11 cellular contexts compared by ENCODE assay signal in genomic region chr2:33366473-33366872, GRCh38.
A peak's percentile ranks its signal among the peaks of the same experiment; 100 is the strongest.
DNase-seq lines count a peak whose midpoint lies in the region; ATAC-seq and TF ChIP-seq lines count a peak whose summit lies in the region.
"Had no signal": no experiment of that assay in that cellular context is flagged by ENCODE, and none has a peak within 500 bp of the region (broad histone marks: within the 10 kb centered on the region; RNA-seq: fewer than 3 reads in every experiment).

No MANE protein-coding gene starts in this region.

- H3K9me3 ChIP-seq in muscle layer of duodenum (ENCODE audit: control insufficient read depth in 1 of 2, low read length in 2 of 2) (no peaks in the 10 kb centered on the region), PC-9 (ENCODE audit: insufficient read depth, low read depth) (no peaks in the 10 kb centered on the region; the same call in 1 of the 2 replicates)
- H3K9me3 ChIP-seq: A549 had no signal

- no peaks in the 10 kb centered on the region for H3K9me3 Mint-ChIP-seq in MCF 10A (ENCODE audit: unreplicated experiment)
- no peaks in the 10 kb centered on the region for H3K9me3 Mint-ChIP-seq in stimulated activated naive B cell treated with anti-CD40 and anti-IgM and Interleukin-4, amounts not matched to agents 10 μg/mL and 1 μg/mL and 100 μg/mL, for 72 hours

- H3K4me1 ChIP-seq in muscle layer of duodenum (ENCODE audit: control insufficient read depth in 1 of 2, insufficient read depth in 2 of 2, low read length in 2 of 2) (peaks cover 0 to 5% of the 10 kb centered on the region in 2 donors), PC-9 (replicated peaks; ENCODE audit: insufficient read depth) (no peaks in the 10 kb centered on the region)

- no peak overlapping the region for H3K27ac Mint-ChIP-seq in MCF 10A (ENCODE audit: low read depth, unreplicated experiment)
- H3K27ac Mint-ChIP-seq in stimulated activated naive B cell treated with anti-CD40 and anti-IgM and Interleukin-4, amounts not matched to agents 10 μg/mL and 1 μg/mL and 100 μg/mL, for 72 hours: no peak overlapping the region
- H3K27ac Mint-ChIP-seq: activated T-helper 1 cell treated with anti-CD3 and anti-CD28 coated beads, Interleukin-12 subunit alpha, Interleukin-12 subunit beta, Interleukin-2, Interleukin-4 antibody, amounts not matched to agents 30 ng/mL and 10 ng/mL and 1 ng/mL, durations not matched to agents 14 hours and 24 hours and 36 hours had no signal

- H3K79me2 ChIP-seq in PC-9 (ENCODE audit: low read depth): no peaks in the 10 kb centered on the region

- no peak overlapping the region for H2AFZ ChIP-seq in PC-9

- in situ Hi-C loops in T47D (cut with HindIII; ENCODE audit: low pct_unique_long_range_greater_than_20kb, low sequenced_read_pairs): no loop called here

- no peak overlapping the region for H3K4me2 ChIP-seq in PC-9
- H3K4me2 ChIP-seq: A549 had no signal

- H3K4me3 Mint-ChIP-seq in MCF 10A (ENCODE audit: unreplicated experiment): no peak overlapping the region
- H3K4me3 Mint-ChIP-seq in stimulated activated naive B cell treated with anti-CD40 and anti-IgM and Interleukin-4, amounts not matched to agents 10 μg/mL and 1 μg/mL and 100 μg/mL, for 72 hours: no peak overlapping the region
- H3K4me3 Mint-ChIP-seq: activated T-helper 1 cell treated with anti-CD3 and anti-CD28 coated beads, Interleukin-12 subunit alpha, Interleukin-12 subunit beta, Interleukin-2, Interleukin-4 antibody, amounts not matched to agents 30 ng/mL and 10 ng/mL and 1 ng/mL, durations not matched to agents 14 hours and 24 hours and 36 hours had no signal

- CTCF ChIA-PET in MCF 10A (lab: Yijun Ruan, JAX) (interaction anchor here (0.7 to 1.8 kb wide), 2 partner anchors 191 to 333 kb away, joined by 3 to 6 read pairs; no protein-coding TSS in a partner anchor), PC-9 (lab: Charles Lee) (no interaction called here)

- H3K27ac ChIP-seq in muscle layer of duodenum (ENCODE audit: low read length) (peak overlapping the region; percentile 2), PC-9 (no peak overlapping the region)
- H3K27ac ChIP-seq: A549 had no signal

- no peaks in the 10 kb centered on the region for H3F3A ChIP-seq in PC-9 (ENCODE audit: insufficient read depth, low read depth)

- H3K27me3 ChIP-seq in muscle layer of duodenum (ENCODE audit: low read depth, low read length): no peaks in the 10 kb centered on the region
- no peaks in the 10 kb centered on the region for H3K27me3 ChIP-seq in PC-9 (ENCODE audit: insufficient read depth, low read depth)

- no peaks in the 10 kb centered on the region for H3K9me2 ChIP-seq in PC-9 (ENCODE audit: insufficient read depth)

- H3K36me3 ChIP-seq in muscle layer of duodenum (ENCODE audit: control insufficient read depth in 1 of 2, insufficient read depth in 2 of 2, low read length in 2 of 2) (peaks cover 0 to 2% of the 10 kb centered on the region in 2 donors), PC-9 (ENCODE audit: low read depth) (no peaks in the 10 kb centered on the region)

- H3K27me3 Mint-ChIP-seq in MCF 10A (ENCODE audit: insufficient read depth, unreplicated experiment): no peaks in the 10 kb centered on the region
- H3K27me3 Mint-ChIP-seq in stimulated activated naive B cell treated with anti-CD40 and anti-IgM and Interleukin-4, amounts not matched to agents 10 μg/mL and 1 μg/mL and 100 μg/mL, for 72 hours: peaks cover 12 to 13% of the 10 kb centered on the region in 2 donors

- no peaks in the 10 kb centered on the region for H4K20me1 ChIP-seq in PC-9 (ENCODE audit: insufficient read depth)

- TF ChIP-seq CTCF in MCF 10A (IDR thresholded peaks at IDR 0.05; ENCODE audit: unreplicated experiment) (no peak), PC-9 (conservative IDR thresholded peaks at IDR 0.05) (no peak)

- intact Hi-C loops in MCF 10A (cut with micrococcal nuclease) (no loop called here), PC-9 (cut with micrococcal nuclease; ENCODE audit: unreplicated experiment) (no loop called here)

- ATAC-seq in stimulated activated naive B cell treated with anti-CD40 and anti-IgM and Interleukin-4, amounts not matched to agents 10 μg/mL and 1 μg/mL and 100 μg/mL, for 72 hours (replicated peaks): no peak
- ATAC-seq: A549 had no signal

- no peak overlapping the region for H3K4me3 ChIP-seq in muscle layer of duodenum (ENCODE audit: low read depth in 1 of 2, low read length in 2 of 2)
- H3K4me3 ChIP-seq in PC-9: no peak overlapping the region
- H3K4me3 ChIP-seq: A549 had no signal

- BruUV-seq in MCF 10A (replicated peaks; lab: Mats Ljungman, UMichigan) (no TSS peak), PC-9 (replicated peaks; lab: Mats Ljungman, UMichigan) (no TSS peak)

- DNase-seq in T47D (ENCODE audit: low read depth in 1 of 2, low spot score in 1 of 2): peak; percentile 23 to 80
- no peak for DNase-seq in MCF 10A (ENCODE audit: unreplicated experiment)
- DNase-seq in fibroblast of gingiva (ENCODE audit: low read depth): peak; percentile 85
- DNase-seq in PC-9: no peak
- no peak for DNase-seq in HuH-7 (ENCODE audit: low spot score)
- no peak for DNase-seq in stimulated activated naive B cell treated with anti-CD40 and anti-IgM and Interleukin-4, amounts not matched to agents 10 μg/mL and 1 μg/mL and 100 μg/mL, for 72 hours
- no peak for DNase-seq in GDM1 (lab: John Stamatoyannopoulos, UW)
- DNase-seq: NCI-H1092 had no signal

- peaks cover 57% of the 10 kb centered on the region for H3K36me3 Mint-ChIP-seq in MCF 10A (ENCODE audit: insufficient read depth, unreplicated experiment)
- no peaks in the 10 kb centered on the region for H3K36me3 Mint-ChIP-seq in stimulated activated naive B cell treated with anti-CD40 and anti-IgM and Interleukin-4, amounts not matched to agents 10 μg/mL and 1 μg/mL and 100 μg/mL, for 72 hours

- no peaks in the 10 kb centered on the region for H3K4me1 Mint-ChIP-seq in MCF 10A (ENCODE audit: insufficient read depth, unreplicated experiment)
- no peaks in the 10 kb centered on the region for H3K4me1 Mint-ChIP-seq in stimulated activated naive B cell treated with anti-CD40 and anti-IgM and Interleukin-4, amounts not matched to agents 10 μg/mL and 1 μg/mL and 100 μg/mL, for 72 hours

- POLR2A ChIA-PET in MCF 10A (lab: Yijun Ruan, JAX) (no interaction called here), PC-9 (lab: Charles Lee; ENCODE audit: unreplicated experiment) (no interaction called here)

Comparison
In these comparisons a context has a peak if more than half of its experiments do, and no peak if none do; other contexts are left out.
1. DNase-seq: peak in T47D (2 of 2) and fibroblast of gingiva (single experiment); none in MCF 10A (single experiment), PC-9 (0 of 2), HuH-7 (single experiment), stimulated activated naive B cell treated with anti-CD40 and anti-IgM and Interleukin-4, amounts not matched to agents 10 μg/mL and 1 μg/mL and 100 μg/mL, for 72 hours (single experiment) and GDM1 (single experiment).